ENCODE assay signal across 19 cellular contexts in genomic region chr1:31640964-31641363, GRCh38. TPM values are rescaled to one million over a fixed set of nuclear protein-coding genes. Genes with fewer than 3 reads are reported as not detected.
"Had no signal": no experiment of that assay in that cellular context is flagged by ENCODE, and none has a peak within 500 bp of the region (broad histone marks: within the 10 kb centered on the region; RNA-seq: fewer than 3 reads in every experiment).

No MANE protein-coding gene starts in this region.

- H3K36me3 Mint-ChIP-seq: immature natural killer cell had no signal

- H3K27ac Mint-ChIP-seq: activated CD8-positive, alpha-beta T cell treated with anti-CD3 and anti-CD28 coated beads for 36 hours; activated naive CD8-positive, alpha-beta T cell treated with anti-CD3 and anti-CD28 coated beads, Interleukin-2, amount 50 U/mL, for 24 hours; nephron progenitor cell had no signal

- ATAC-seq: activated CD8-positive, alpha-beta T cell treated with anti-CD3 and anti-CD28 coated beads for 36 hours; activated naive CD8-positive, alpha-beta T cell treated with anti-CD3 and anti-CD28 coated beads, Interleukin-2, amount 50 U/mL, for 24 hours had no signal

- H3K4me3 Mint-ChIP-seq: activated CD8-positive, alpha-beta T cell treated with anti-CD3 and anti-CD28 coated beads for 36 hours; activated naive CD8-positive, alpha-beta T cell treated with anti-CD3 and anti-CD28 coated beads, Interleukin-2, amount 50 U/mL, for 24 hours; immature natural killer cell; nephron progenitor cell had no signal

- H3K9me3 Mint-ChIP-seq: activated CD8-positive, alpha-beta T cell treated with anti-CD3 and anti-CD28 coated beads for 36 hours; activated naive CD8-positive, alpha-beta T cell treated with anti-CD3 and anti-CD28 coated beads, Interleukin-2, amount 50 U/mL, for 24 hours; immature natural killer cell; nephron progenitor cell had no signal

- H3K27ac ChIP-seq: ascending aorta, cardiac muscle cell, coronary artery, tibial artery, vagina had no signal

- H3K36me3 ChIP-seq: ascending aorta, cardiac muscle cell, tibial artery, vagina had no signal

- H3K27me3 Mint-ChIP-seq: activated CD8-positive, alpha-beta T cell treated with anti-CD3 and anti-CD28 coated beads for 36 hours; activated naive CD8-positive, alpha-beta T cell treated with anti-CD3 and anti-CD28 coated beads, Interleukin-2, amount 50 U/mL, for 24 hours had no signal

- H3K4me3 ChIP-seq: ascending aorta, cardiac muscle cell, coronary artery, skin epidermis, tibial artery, vagina had no signal

- DNase-seq: activated CD4-positive, alpha-beta T cell treated with anti-CD3 and anti-CD28 coated beads for 4 hours; activated CD8-positive, alpha-beta memory T cell treated with anti-CD3 and anti-CD28 coated beads, Interleukin-2, amount 50 U/mL, for 4 hours; activated CD8-positive, alpha-beta T cell treated with anti-CD3 and anti-CD28 coated beads for 36 hours; activated naive CD4-positive, alpha-beta T cell treated with Interleukin-2 at 50 U/mL for 16 hours; activated naive CD8-positive, alpha-beta T cell treated with anti-CD3 and anti-CD28 coated beads, Interleukin-2, amount 50 U/mL, for 24 hours; effector CD8-positive, alpha-beta T cell; hypothalamus; immature natural killer cell; mesenchymal stem cell; nephron progenitor cell; T-helper 1 cell; tibial artery had no signal

- H3K27me3 ChIP-seq: ascending aorta, cardiac muscle cell, tibial artery, vagina had no signal

- H3K9me3 ChIP-seq: ascending aorta, tibial artery, vagina had no signal

RNA-seq across cellular contexts. Expression of gene HCRTR1, which starts 23.5 kb away (rescaled TPM):
- total RNA-seq: activated CD8-positive, alpha-beta T cell treated with anti-CD3 and anti-CD28 coated beads for 36 hours; ascending aorta; cardiac muscle cell; epithelial cell of proximal tubule; osteoblast; vagina had no signal
- polyA plus RNA-seq: cardiac muscle cell, immature natural killer cell had no signal
